22 cellular contexts compared by ENCODE assay signal in the genomic region with DNA sequence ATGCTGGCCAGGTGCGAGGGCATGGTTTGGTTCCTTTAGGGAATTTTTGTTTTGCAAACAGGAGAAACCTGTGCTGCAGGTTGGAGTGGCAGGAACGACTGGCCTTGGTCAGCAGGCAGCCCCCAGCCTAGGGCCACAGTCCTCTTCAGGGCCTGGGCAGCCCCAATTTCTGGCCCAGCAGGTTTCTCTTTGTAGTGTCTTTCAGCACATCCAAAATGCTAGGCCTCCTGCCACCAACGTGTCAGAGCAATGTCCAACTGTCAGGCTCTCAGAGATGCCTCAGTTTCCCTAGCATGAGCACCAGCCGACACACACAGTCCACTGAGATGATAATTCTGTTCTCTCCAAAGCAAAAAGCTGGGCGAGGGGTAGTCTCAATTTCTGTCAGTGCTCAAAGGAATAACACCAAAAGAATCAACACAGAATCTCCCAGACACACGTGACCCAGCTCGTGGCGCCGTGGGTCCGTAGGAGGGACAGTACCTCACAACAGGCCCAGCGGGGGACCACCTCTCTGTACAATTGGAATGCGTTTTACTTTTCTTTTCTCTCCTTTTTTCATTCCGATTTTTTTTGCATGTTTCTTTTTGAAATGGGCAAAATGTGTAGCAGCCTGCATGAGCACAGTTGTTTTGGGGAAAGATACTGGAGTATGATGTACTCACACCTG.
DNase-seq lines count a peak whose midpoint lies in the region; ATAC-seq, FAIRE-seq and TF ChIP-seq lines count a peak whose summit lies in the region.
"Had no signal": no experiment of that assay in that cellular context is flagged by ENCODE, and none has a peak within 500 bp of the region (broad histone marks: within the 10 kb centered on the region; RNA-seq: fewer than 3 reads in every experiment).

No MANE protein-coding gene starts in this region.

- no peak for FAIRE-seq in kidney (lab: Jason Lieb, UNC)
- FAIRE-seq: GM12891 had no signal

- H3K36me3 Mint-ChIP-seq in WTC11 = no peaks in the 10 kb centered on the region
- H3K36me3 Mint-ChIP-seq: CD8-positive, alpha-beta T cell had no signal

- H3K27me3 Mint-ChIP-seq in WTC11 (ENCODE audit: low read depth) = no peaks in the 10 kb centered on the region

- CTCF ChIA-PET in WTC11 (lab: Charles Lee) = interaction anchor here (0.5 kb wide), 1 partner anchor 799 kb away, joined by 3 read pairs; no protein-coding TSS in a partner anchor

- H3K27me3 ChIP-seq in tibial artery = peaks cover 0 to 22% of the 10 kb centered on the region in 2 donors

- TF ChIP-seq CTCF in WTC11 (IDR thresholded peaks at IDR 0.05) = no peak
- no peak for TF ChIP-seq CTCF in kidney (IDR thresholded peaks at IDR 0.05; ENCODE audit: borderline replicate concordance, extremely low read depth, insufficient read depth)
- TF ChIP-seq CTCF in tibial artery (IDR thresholded peaks at IDR 0.05) = no peak

- H3K36me3 ChIP-seq in kidney (ENCODE audit: control insufficient read depth in 1 of 2, insufficient read depth in 2 of 2, low read length in 2 of 2) = no peaks in the 10 kb centered on the region
- no peaks in the 10 kb centered on the region for H3K36me3 ChIP-seq in tibial artery
- H3K36me3 ChIP-seq: SJSA1 had no signal

- H3K9me3 Mint-ChIP-seq in WTC11 = no peaks in the 10 kb centered on the region
- H3K9me3 Mint-ChIP-seq: CD8-positive, alpha-beta T cell; GM23338 had no signal

- H3K27ac ChIP-seq in kidney (ENCODE audit: low read depth in 2 of 2, low read length in 2 of 2) = no peak overlapping the region
- no peak overlapping the region for H3K27ac ChIP-seq in tibial artery
- H3K27ac ChIP-seq: 22Rv1, SJSA1 had no signal

- H3K9me3 ChIP-seq in kidney (ENCODE audit: control insufficient read depth in 1 of 2, low read length in 2 of 2) (no peaks in the 10 kb centered on the region), tibial artery (no peaks in the 10 kb centered on the region)
- H3K9me3 ChIP-seq: SJSA1 had no signal

- ATAC-seq in WTC11 (no peak), HG03175 (IDR thresholded peaks at IDR 0.05; ENCODE audit: unreplicated experiment) (no peak)
- ATAC-seq: CD8-positive, alpha-beta T cell; GM23338; Panc1 had no signal

- H3K9ac ChIP-seq in kidney (ENCODE audit: low read length in 2 of 2) = no peak overlapping the region

- no peak overlapping the region; the same call in 1 of the 2 replicates for H3K27ac Mint-ChIP-seq in WTC11
- H3K27ac Mint-ChIP-seq: CD8-positive, alpha-beta T cell; GM23338 had no signal

- intact Hi-C loops in kidney (cut with DNase I) (no loop called here), tibial artery (cut with DNase I; ENCODE audit: low total_unique reads) (no loop called here)

- DNase-seq in activated effector memory CD4-positive, alpha-beta T cell treated with anti-CD3 and anti-CD28 coated beads, Interleukin-2, amount 50 U/mL, for 16 hours = peak; percentile 33
- DNase-seq in activated effector memory CD4-positive, alpha-beta T cell treated with Interleukin-2 at 50 U/mL for 16 hours = no peak
- DNase-seq in WTC11 (ENCODE audit: low spot score) (peak; percentile 4), kidney (peak; percentile 35), tibial artery (peak; percentile 5 to 43), glomerular visceral epithelial cell (ENCODE audit: extremely low spot score) (no peak), NCI-H2227 treated with DMSO at 0.1 percent for 48 hours (lab: John Stamatoyannopoulos, UW) (no peak)
- DNase-seq: CD8-positive, alpha-beta T cell; DND-41; HCEC 1CT; KBM-7; NCI-H1092; NCI-H1436; NCI-H187 treated with DMSO at 0.1 percent for 48 hours; NCI-H2107; NCI-H510A had no signal

- H3K4me3 ChIP-seq in kidney (ENCODE audit: low read length in 2 of 2) = no peak overlapping the region
- no peak overlapping the region for H3K4me3 ChIP-seq in tibial artery
- H3K4me3 ChIP-seq: GM23338, SJSA1 had no signal

- POLR2A ChIA-PET in WTC11 (lab: Charles Lee) = no interaction called here

- H3K4me1 Mint-ChIP-seq in WTC11 = peaks cover 12% of the 10 kb centered on the region

- H3K4me3 Mint-ChIP-seq in WTC11 = no peak overlapping the region
- H3K4me3 Mint-ChIP-seq: CD8-positive, alpha-beta T cell; GM23338 had no signal

- H3K4me1 ChIP-seq in kidney (ENCODE audit: control insufficient read depth in 1 of 2, insufficient read depth in 1 of 2, low read depth in 1 of 2, low read length in 2 of 2) (no peaks in the 10 kb centered on the region), tibial artery (no peaks in the 10 kb centered on the region)
- H3K4me1 ChIP-seq: SJSA1 had no signal

TF ChIP-seq in WTC11, 78 proteins besides CTCF, POLR2A, EP300 and RAD21:
- TF ChIP-seq, protein P1, sequence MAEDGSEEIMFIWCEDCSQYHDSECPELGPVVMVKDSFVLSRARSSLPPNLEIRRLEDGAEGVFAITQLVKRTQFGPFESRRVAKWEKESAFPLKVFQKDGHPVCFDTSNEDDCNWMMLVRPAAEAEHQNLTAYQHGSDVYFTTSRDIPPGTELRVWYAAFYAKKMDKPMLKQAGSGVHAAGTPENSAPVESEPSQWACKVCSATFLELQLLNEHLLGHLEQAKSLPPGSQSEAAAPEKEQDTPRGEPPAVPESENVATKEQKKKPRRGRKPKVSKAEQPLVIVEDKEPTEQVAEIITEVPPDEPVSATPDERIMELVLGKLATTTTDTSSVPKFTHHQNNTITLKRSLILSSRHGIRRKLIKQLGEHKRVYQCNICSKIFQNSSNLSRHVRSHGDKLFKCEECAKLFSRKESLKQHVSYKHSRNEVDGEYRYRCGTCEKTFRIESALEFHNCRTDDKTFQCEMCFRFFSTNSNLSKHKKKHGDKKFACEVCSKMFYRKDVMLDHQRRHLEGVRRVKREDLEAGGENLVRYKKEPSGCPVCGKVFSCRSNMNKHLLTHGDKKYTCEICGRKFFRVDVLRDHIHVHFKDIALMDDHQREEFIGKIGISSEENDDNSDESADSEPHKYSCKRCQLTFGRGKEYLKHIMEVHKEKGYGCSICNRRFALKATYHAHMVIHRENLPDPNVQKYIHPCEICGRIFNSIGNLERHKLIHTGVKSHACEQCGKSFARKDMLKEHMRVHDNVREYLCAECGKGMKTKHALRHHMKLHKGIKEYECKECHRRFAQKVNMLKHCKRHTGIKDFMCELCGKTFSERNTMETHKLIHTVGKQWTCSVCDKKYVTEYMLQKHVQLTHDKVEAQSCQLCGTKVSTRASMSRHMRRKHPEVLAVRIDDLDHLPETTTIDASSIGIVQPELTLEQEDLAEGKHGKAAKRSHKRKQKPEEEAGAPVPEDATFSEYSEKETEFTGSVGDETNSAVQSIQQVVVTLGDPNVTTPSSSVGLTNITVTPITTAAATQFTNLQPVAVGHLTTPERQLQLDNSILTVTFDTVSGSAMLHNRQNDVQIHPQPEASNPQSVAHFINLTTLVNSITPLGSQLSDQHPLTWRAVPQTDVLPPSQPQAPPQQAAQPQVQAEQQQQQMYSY (CRISPR knock-in tag; IDR thresholded peaks at IDR 0.05) = no peak
- TF ChIP-seq, protein P2, sequence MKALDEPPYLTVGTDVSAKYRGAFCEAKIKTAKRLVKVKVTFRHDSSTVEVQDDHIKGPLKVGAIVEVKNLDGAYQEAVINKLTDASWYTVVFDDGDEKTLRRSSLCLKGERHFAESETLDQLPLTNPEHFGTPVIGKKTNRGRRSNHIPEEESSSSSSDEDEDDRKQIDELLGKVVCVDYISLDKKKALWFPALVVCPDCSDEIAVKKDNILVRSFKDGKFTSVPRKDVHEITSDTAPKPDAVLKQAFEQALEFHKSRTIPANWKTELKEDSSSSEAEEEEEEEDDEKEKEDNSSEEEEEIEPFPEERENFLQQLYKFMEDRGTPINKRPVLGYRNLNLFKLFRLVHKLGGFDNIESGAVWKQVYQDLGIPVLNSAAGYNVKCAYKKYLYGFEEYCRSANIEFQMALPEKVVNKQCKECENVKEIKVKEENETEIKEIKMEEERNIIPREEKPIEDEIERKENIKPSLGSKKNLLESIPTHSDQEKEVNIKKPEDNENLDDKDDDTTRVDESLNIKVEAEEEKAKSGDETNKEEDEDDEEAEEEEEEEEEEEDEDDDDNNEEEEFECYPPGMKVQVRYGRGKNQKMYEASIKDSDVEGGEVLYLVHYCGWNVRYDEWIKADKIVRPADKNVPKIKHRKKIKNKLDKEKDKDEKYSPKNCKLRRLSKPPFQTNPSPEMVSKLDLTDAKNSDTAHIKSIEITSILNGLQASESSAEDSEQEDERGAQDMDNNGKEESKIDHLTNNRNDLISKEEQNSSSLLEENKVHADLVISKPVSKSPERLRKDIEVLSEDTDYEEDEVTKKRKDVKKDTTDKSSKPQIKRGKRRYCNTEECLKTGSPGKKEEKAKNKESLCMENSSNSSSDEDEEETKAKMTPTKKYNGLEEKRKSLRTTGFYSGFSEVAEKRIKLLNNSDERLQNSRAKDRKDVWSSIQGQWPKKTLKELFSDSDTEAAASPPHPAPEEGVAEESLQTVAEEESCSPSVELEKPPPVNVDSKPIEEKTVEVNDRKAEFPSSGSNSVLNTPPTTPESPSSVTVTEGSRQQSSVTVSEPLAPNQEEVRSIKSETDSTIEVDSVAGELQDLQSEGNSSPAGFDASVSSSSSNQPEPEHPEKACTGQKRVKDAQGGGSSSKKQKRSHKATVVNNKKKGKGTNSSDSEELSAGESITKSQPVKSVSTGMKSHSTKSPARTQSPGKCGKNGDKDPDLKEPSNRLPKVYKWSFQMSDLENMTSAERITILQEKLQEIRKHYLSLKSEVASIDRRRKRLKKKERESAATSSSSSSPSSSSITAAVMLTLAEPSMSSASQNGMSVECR (CRISPR knock-in tag; IDR thresholded peaks at IDR 0.05; ENCODE audit: borderline replicate concordance) = no peak

Comparison
In these comparisons a context has a peak if more than half of its experiments do, and no peak if none do; other contexts are left out.
1. DNase-seq: peak in activated effector memory CD4-positive, alpha-beta T cell treated with anti-CD3 and anti-CD28 coated beads, Interleukin-2, amount 50 U/mL, for 16 hours (single experiment), WTC11 (single experiment), kidney (single experiment) and tibial artery (2 of 2); none in activated effector memory CD4-positive, alpha-beta T cell treated with Interleukin-2 at 50 U/mL for 16 hours (single experiment), glomerular visceral epithelial cell (single experiment) and NCI-H2227 treated with DMSO at 0.1 percent for 48 hours (single experiment).